Comparison of ENCODE assay signal across 1 cellular context in genomic region chr5:73796164-73797141, GRCh38.
A peak's percentile ranks its signal among the peaks of the same experiment; 100 is the strongest.
TF ChIP-seq lines count a peak whose summit lies in the region.

No MANE protein-coding gene starts in this region.

TF ChIP-seq in HepG2, 621 proteins besides CTCF, POLR2A, EP300 and RAD21 (continued from another document and continues in another):
- TF ChIP-seq TEAD3 (CRISPR knock-in tag; optimal IDR thresholded peaks at IDR 0.05; ENCODE audit: borderline replicate concordance) (peak; percentile 80), ISL2 (CRISPR knock-in tag; IDR thresholded peaks at IDR 0.05) (peak; percentile 60; the same call in 1 of the 2 replicates), NFAT5 (CRISPR knock-in tag; IDR thresholded peaks at IDR 0.05) (no peak), ATF4 (CRISPR knock-in tag; IDR thresholded peaks at IDR 0.05) (peak in 1 of 2 experiments; percentile 96; a peak in 2 of 4 replicates), ZNF652 (CRISPR knock-in tag; IDR thresholded peaks at IDR 0.05; ENCODE audit: borderline replicate concordance, low read depth) (no peak), HDAC2 (CRISPR knock-in tag; IDR thresholded peaks at IDR 0.05) (peak; percentile 81), ZBTB21 (CRISPR knock-in tag; IDR thresholded peaks at IDR 0.05) (0 out of 2 replicates have a peak, but pooled peaks have one; percentile 37), PATZ1 (CRISPR knock-in tag; IDR thresholded peaks at IDR 0.05) (0 out of 2 replicates have a peak, but pooled peaks have one; percentile 19), ELF3 (CRISPR knock-in tag; IDR thresholded peaks at IDR 0.05) (peak; percentile 18; the same call in 1 of the 2 replicates), ZNF687 (CRISPR knock-in tag; IDR thresholded peaks at IDR 0.05) (peak; percentile 53), EED (CRISPR knock-in tag; IDR thresholded peaks at IDR 0.05) (no peak), DZIP1 (CRISPR knock-in tag; IDR thresholded peaks at IDR 0.05) (no peak), POGZ (CRISPR knock-in tag; IDR thresholded peaks at IDR 0.05) (0 out of 2 replicates have a peak, but pooled peaks have one; percentile 24), ZBTB3 (CRISPR knock-in tag; IDR thresholded peaks at IDR 0.05; ENCODE audit: borderline replicate concordance, low read depth) (no peak), HMG20A (CRISPR knock-in tag; IDR thresholded peaks at IDR 0.05; ENCODE audit: borderline replicate concordance) (peak; percentile 79; the same call in 1 of the 2 replicates), RCOR2 (CRISPR knock-in tag; IDR thresholded peaks at IDR 0.05) (peak; percentile 77), ZNF577 (CRISPR knock-in tag; IDR thresholded peaks at IDR 0.05; ENCODE audit: borderline replicate concordance, low read depth) (no peak), AHDC1 (CRISPR knock-in tag; IDR thresholded peaks at IDR 0.05; ENCODE audit: borderline replicate concordance) (0 out of 2 replicates have a peak, but pooled peaks have one; percentile 25), CEBPG (CRISPR knock-in tag; IDR thresholded peaks at IDR 0.05) (peak; percentile 93), FOSL2 (CRISPR knock-in tag; IDR thresholded peaks at IDR 0.05) (peak; percentile 87), HOXA3 (CRISPR knock-in tag; IDR thresholded peaks at IDR 0.05) (peak; percentile 58; the same call in 1 of the 2 replicates), FOXA3 (CRISPR knock-in tag; IDR thresholded peaks at IDR 0.05) (peak; percentile 69), UBTF (CRISPR knock-in tag; IDR thresholded peaks at IDR 0.05) (no peak)
